8 cellular contexts compared by ENCODE assay signal in the genomic region with DNA sequence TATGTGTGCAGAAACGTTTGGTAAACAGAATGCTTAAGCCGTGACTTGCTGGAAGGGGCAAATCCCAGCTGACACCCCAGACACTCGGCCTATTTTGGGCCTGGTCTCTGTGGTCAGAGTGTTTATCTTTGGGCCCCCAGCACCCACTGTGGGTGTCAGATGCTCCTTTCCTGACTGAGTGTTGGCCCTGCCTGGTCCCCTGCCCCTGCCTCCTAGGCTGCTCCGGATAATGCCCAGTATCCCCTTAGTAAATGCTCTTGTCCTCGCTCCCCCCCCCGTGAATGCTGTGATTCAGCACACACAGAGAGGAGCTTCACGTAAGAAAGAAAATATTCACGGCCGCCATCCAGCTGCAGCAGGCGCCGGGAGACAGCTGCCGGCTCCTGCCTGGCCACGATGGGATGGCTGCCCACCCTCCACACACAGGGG. TPM values are rescaled to one million over a fixed set of nuclear protein-coding genes. Genes with fewer than 3 reads are reported as not detected.
DNase-seq lines count a peak whose midpoint lies in the region; ATAC-seq and TF ChIP-seq lines count a peak whose summit lies in the region.

No MANE protein-coding gene starts in this region.

- H3K36me3 Mint-ChIP-seq in CD14-positive monocyte = no peaks in the 10 kb centered on the region
- H3K36me3 Mint-ChIP-seq in natural killer cell treated with Interleukin-12 subunit alpha and Interleukin-12 subunit beta and Interleukin-15 and Interleukin-18, amount 100 ng/mL, for 72 hours = no peaks in the 10 kb centered on the region
- no peaks in the 10 kb centered on the region for H3K36me3 Mint-ChIP-seq in activated naive CD8-positive, alpha-beta T cell treated with anti-CD3 and anti-CD28 coated beads for 36 hours

- DNase-seq in M059J (ENCODE audit: low read depth) (peak; percentile 72), colonic mucosa (no peak), lung (ENCODE audit: low spot score) (no peak), superior temporal gyrus (ENCODE audit: extremely low spot score) (peak; percentile 82), CD14-positive monocyte (ENCODE audit: low spot score) (no peak)
- DNase-seq in natural killer cell treated with Interleukin-12 subunit alpha and Interleukin-12 subunit beta and Interleukin-15 and Interleukin-18, amount 100 ng/mL, for 72 hours (ENCODE audit: low spot score) = no peak
- no peak for DNase-seq in activated naive CD8-positive, alpha-beta T cell treated with anti-CD3 and anti-CD28 coated beads for 36 hours

- 60 to 81% methylated on average over 13 of the region's 13 CpGs for WGBS in lung, 2 donors

- H3K9me3 Mint-ChIP-seq in CD14-positive monocyte = no peaks in the 10 kb centered on the region
- no peaks in the 10 kb centered on the region for H3K9me3 Mint-ChIP-seq in natural killer cell treated with Interleukin-12 subunit alpha and Interleukin-12 subunit beta and Interleukin-15 and Interleukin-18, amount 100 ng/mL, for 72 hours
- H3K9me3 Mint-ChIP-seq in activated naive CD8-positive, alpha-beta T cell treated with anti-CD3 and anti-CD28 coated beads for 36 hours = no peaks in the 10 kb centered on the region

- peaks cover 15% of the 10 kb centered on the region for H3K4me1 Mint-ChIP-seq in CD14-positive monocyte
- H3K4me1 Mint-ChIP-seq in natural killer cell treated with Interleukin-12 subunit alpha and Interleukin-12 subunit beta and Interleukin-15 and Interleukin-18, amount 100 ng/mL, for 72 hours (ENCODE audit: low read depth in 2 of 2) = no peaks in the 10 kb centered on the region
- no peaks in the 10 kb centered on the region for H3K4me1 Mint-ChIP-seq in activated naive CD8-positive, alpha-beta T cell treated with anti-CD3 and anti-CD28 coated beads for 36 hours

- no peaks in the 10 kb centered on the region for H3K27me3 ChIP-seq in colonic mucosa
- no peaks in the 10 kb centered on the region for H3K27me3 ChIP-seq in lung (ENCODE audit: control insufficient read depth, insufficient read depth)

- no peak overlapping the region for H3K27ac Mint-ChIP-seq in CD14-positive monocyte
- no peak overlapping the region for H3K27ac Mint-ChIP-seq in natural killer cell treated with Interleukin-12 subunit alpha and Interleukin-12 subunit beta and Interleukin-15 and Interleukin-18, amount 100 ng/mL, for 72 hours
- no peak overlapping the region for H3K27ac Mint-ChIP-seq in activated naive CD8-positive, alpha-beta T cell treated with anti-CD3 and anti-CD28 coated beads for 36 hours

- peaks cover 7 to 9% (median 9%) of the 10 kb centered on the region in 3 donors for H3K27me3 Mint-ChIP-seq in CD14-positive monocyte (ENCODE audit: low read depth in 3 of 3)
- H3K27me3 Mint-ChIP-seq in natural killer cell treated with Interleukin-12 subunit alpha and Interleukin-12 subunit beta and Interleukin-15 and Interleukin-18, amount 100 ng/mL, for 72 hours = no peaks in the 10 kb centered on the region
- H3K27me3 Mint-ChIP-seq in activated naive CD8-positive, alpha-beta T cell treated with anti-CD3 and anti-CD28 coated beads for 36 hours = no peaks in the 10 kb centered on the region

- intact Hi-C loops in colonic mucosa (cut with DNase I) = no loop called here
- intact Hi-C loops in CD14-positive monocyte (cut with micrococcal nuclease) = no loop called here

- H3K36me3 ChIP-seq in colonic mucosa (no peaks in the 10 kb centered on the region), lung (ENCODE audit: control insufficient read depth in 2 of 2, insufficient read depth in 2 of 2, low read length in 2 of 2) (no peaks in the 10 kb centered on the region)

- ATAC-seq in lung (ENCODE audit: insufficient read depth, low FRiP score) (peak; percentile 19), GM21526 (IDR thresholded peaks at IDR 0.05; ENCODE audit: low FRiP score, unreplicated experiment) (no peak)
- ATAC-seq in natural killer cell treated with Interleukin-12 subunit alpha and Interleukin-12 subunit beta and Interleukin-15 and Interleukin-18, amount 100 ng/mL, for 72 hours = no peak

- H3K9ac ChIP-seq in colonic mucosa (ENCODE audit: low read depth in 2 of 2, low read length in 2 of 2) = no peak overlapping the region

- H3K9me3 ChIP-seq in colonic mucosa (no peaks in the 10 kb centered on the region), lung (ENCODE audit: control insufficient read depth in 2 of 2, insufficient read depth in 1 of 2, low read length in 1 of 2) (peaks cover 0 to 1% of the 10 kb centered on the region in 2 donors)

- TF ChIP-seq CTCF in colonic mucosa (IDR thresholded peaks at IDR 0.05) (no peak), lung (IDR thresholded peaks at IDR 0.05; ENCODE audit: control extremely low read depth, extremely low read depth) (no peak), CD14-positive monocyte (IDR thresholded peaks at IDR 0.05) (no peak)

- H3K4me1 ChIP-seq in colonic mucosa = no peaks in the 10 kb centered on the region
- peaks cover 11 to 13% of the 10 kb centered on the region in 2 donors for H3K4me1 ChIP-seq in lung (ENCODE audit: control insufficient read depth in 2 of 2, insufficient read depth in 2 of 2, low read length in 2 of 2)

- H3K4me3 Mint-ChIP-seq in CD14-positive monocyte = no peak overlapping the region
- no peak overlapping the region for H3K4me3 Mint-ChIP-seq in natural killer cell treated with Interleukin-12 subunit alpha and Interleukin-12 subunit beta and Interleukin-15 and Interleukin-18, amount 100 ng/mL, for 72 hours
- no peak overlapping the region for H3K4me3 Mint-ChIP-seq in activated naive CD8-positive, alpha-beta T cell treated with anti-CD3 and anti-CD28 coated beads for 36 hours

- H3K27ac ChIP-seq in colonic mucosa (peak overlapping the region; percentile 52), lung (ENCODE audit: low read depth in 1 of 2, low read length in 1 of 2) (peak overlapping the region; percentile 35 to 54)

- no peak overlapping the region for H3K4me3 ChIP-seq in colonic mucosa
- no peak overlapping the region for H3K4me3 ChIP-seq in lung

RNA-seq across cellular contexts. Expression of gene ANGPTL2, which starts 11.3 kb away (rescaled TPM):
- 11.5 and 15.8 TPM in 2 replicates for total RNA-seq in M059J (2014; rRNA removed; shearing (Covaris generic))
- total RNA-seq in colonic mucosa = 10 to 100 TPM in 1 of 2 donors, 1 to 10 TPM in 1; 2.7 to 15.1 TPM
- total RNA-seq in lung = 10 to 100 TPM in 1 of 2 donors, 1 to 10 TPM in 1; 9.5 to 18.8 TPM
- 10 to 100 TPM in 1 of 2 donors, 1 to 10 TPM in 1; 7.5 to 12.6 TPM for polyA plus RNA-seq in lung
- not detected for polyA plus RNA-seq in CD14-positive monocyte
- total RNA-seq in natural killer cell treated with Interleukin-12 subunit alpha and Interleukin-12 subunit beta and Interleukin-15 and Interleukin-18, amount 100 ng/mL, for 72 hours = not detected
- not detected for total RNA-seq in activated naive CD8-positive, alpha-beta T cell treated with anti-CD3 and anti-CD28 coated beads for 36 hours

Comparison
In these comparisons a context has a peak if more than half of its experiments do, and no peak if none do; other contexts are left out.
1. DNase-seq: peak in M059J (single experiment) and superior temporal gyrus (single experiment); none in colonic mucosa (single experiment), lung (single experiment), CD14-positive monocyte (single experiment), natural killer cell treated with Interleukin-12 subunit alpha and Interleukin-12 subunit beta and Interleukin-15 and Interleukin-18, amount 100 ng/mL, for 72 hours (single experiment) and activated naive CD8-positive, alpha-beta T cell treated with anti-CD3 and anti-CD28 coated beads for 36 hours (single experiment).